Comparison of ENCODE assay signal across 8 cellular contexts in the genomic region with DNA sequence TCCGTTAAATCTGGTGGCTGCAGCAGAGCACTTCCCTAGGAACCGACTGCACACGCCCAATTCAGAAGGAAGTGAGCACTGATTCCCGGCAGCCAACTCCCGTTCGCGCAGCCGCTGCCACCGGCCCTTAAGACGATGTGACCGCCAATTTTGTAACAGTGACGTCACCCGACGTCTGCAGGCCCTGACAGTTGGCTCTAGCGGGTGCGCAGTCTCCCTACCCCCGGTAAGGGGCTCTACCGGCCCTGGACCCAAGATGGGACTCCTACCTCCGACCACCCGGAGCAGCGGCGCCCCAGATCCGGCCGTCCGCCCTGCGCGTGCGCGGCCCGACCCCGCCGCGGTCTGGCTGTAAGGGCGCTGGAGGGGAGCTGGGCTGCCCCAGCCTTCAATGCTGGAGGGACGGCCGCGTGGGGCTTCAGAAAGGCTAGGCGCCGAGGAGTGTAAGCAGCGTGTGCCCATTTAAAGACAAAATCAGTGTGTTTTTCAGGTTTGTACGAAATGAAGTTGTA. TPM values are rescaled to one million over a fixed set of nuclear protein-coding genes. Genes with fewer than 3 reads are reported as not detected.
DNase-seq lines count a peak whose midpoint lies in the region; ATAC-seq, FAIRE-seq and TF ChIP-seq lines count a peak whose summit lies in the region.

No MANE protein-coding gene starts in this region.

- no peaks in the 10 kb centered on the region for H4K20me1 ChIP-seq in H9 (ENCODE audit: control insufficient read depth, insufficient read depth, insufficient read length)

- H2BK120ac ChIP-seq in H9 (ENCODE audit: low read depth, low read length, poor library complexity, severe bottlenecking), result no peak overlapping the region

- no peak overlapping the region for H4K91ac ChIP-seq in H9 (ENCODE audit: insufficient read length, low read depth, low read length)

- H2BK15ac ChIP-seq in H9 (ENCODE audit: low read depth, low read length), result no peak overlapping the region

- H3K27me3 ChIP-seq in H9 (ENCODE audit: insufficient read depth, low read length), result no peaks in the 10 kb centered on the region

- H3K79me1 ChIP-seq in H9 (ENCODE audit: insufficient read depth, low read depth, low read length, poor library complexity, severe bottlenecking), result no peaks in the 10 kb centered on the region

- H3K56ac ChIP-seq in H9 (ENCODE audit: insufficient read length, low read depth, low read length), result no peak overlapping the region

- H3K23me2 ChIP-seq in H9 (ENCODE audit: insufficient read length, low read depth, low read length, poor library complexity, severe bottlenecking), result peaks cover 7% of the 10 kb centered on the region

- no peak overlapping the region for H2AK5ac ChIP-seq in H9 (ENCODE audit: insufficient read length, low read length)

- H3K79me2 ChIP-seq in H9 (ENCODE audit: insufficient read depth, low read length), result no peaks in the 10 kb centered on the region

- H2BK12ac ChIP-seq in H9 (ENCODE audit: insufficient read length, low read depth, low read length), result no peak overlapping the region

- no peak overlapping the region for H3T11ph ChIP-seq in H9 (ENCODE audit: low read length)

- no peak overlapping the region for H2BK5ac ChIP-seq in H9 (ENCODE audit: insufficient read length, low read length)

- H3K9me3 ChIP-seq in H9 (ENCODE audit: control insufficient read depth, low read depth, low read length), result no peaks in the 10 kb centered on the region

- peaks cover 17 to 19% of the 10 kb centered on the region in 2 experiments for H3K4me1 Mint-ChIP-seq in H9

- no peak overlapping the region for H3K14ac ChIP-seq in H9 (ENCODE audit: insufficient read depth, low read length)

- H3K27ac Mint-ChIP-seq in H9, result peak overlapping the region in 2 of 3 experiments; percentile 83 to 94; a peak in 4 of 7 replicates

- no peak overlapping the region for H2AFZ ChIP-seq in H9 (ENCODE audit: low read length)

- no peak overlapping the region for H3K23ac ChIP-seq in H9 (ENCODE audit: insufficient read length, low read depth, low read length)

- H3K4ac ChIP-seq in H9 (ENCODE audit: low read depth, low read length), result no peak overlapping the region

- H3K18ac ChIP-seq in H9 (ENCODE audit: insufficient read length, low read depth, low read length), result no peak overlapping the region

- no CpG with 5 or more reads among the region's 41 CpGs for WGBS in H9 (ENCODE audit: extremely low coverage, insufficient read length, low lambda C conversion rate)

- intact Hi-C loops in left cardiac atrium (cut with DNase I), result no loop called here

- H3K9me3 Mint-ChIP-seq in H9, result no peaks in the 10 kb centered on the region

- ATAC-seq in left cardiac atrium, result peak; percentile 93

- peak; percentile 84 for DNase-seq in H9
- peak; percentile 94 for DNase-seq in NCI-H1092 treated with DMSO at 0.1 percent for 48 hours (lab: John Stamatoyannopoulos, UW)
- DNase-seq in T follicular helper cell (ENCODE audit: low read depth), result peak; percentile 48
- peak in 54 of 56 donors; percentile 20 to 83 (median 69) for DNase-seq in amygdala (lab: John Stamatoyannopoulos, UW)
- DNase-seq in left cardiac atrium, result peak; percentile 92
- peak; percentile 78 for DNase-seq in pons (ENCODE audit: low spot score)
- DNase-seq in ureter (ENCODE audit: low spot score), result peak; percentile 82

- H3K4me2 ChIP-seq in H9 (ENCODE audit: insufficient read depth, insufficient read length, low read length), result peak overlapping the region; percentile 64

- H3K9ac ChIP-seq in H9 (ENCODE audit: extremely low read depth, insufficient read length, low read length), result no peak overlapping the region

- H3K4me1 ChIP-seq in H9 (ENCODE audit: insufficient read depth, low read length), result 0 out of 2 replicates have a peak, but pooled peaks cover 3% of the 10 kb centered on the region

- TF ChIP-seq CTCF in H9 (conservative IDR thresholded peaks at IDR 0.05), result no peak

- H3K36me3 Mint-ChIP-seq in H9 (ENCODE audit: insufficient read depth in 1 of 3, low read depth in 3 of 3), result peaks cover 9 to 41% (median 28%) of the 10 kb centered on the region in 3 experiments; a peak in 6 of 7 replicates

- H4K8ac ChIP-seq in H9 (replicated peaks; ENCODE audit: insufficient read length, low read depth, low read length), result no peak overlapping the region

- no peak overlapping the region for H2BK20ac ChIP-seq in H9 (ENCODE audit: low read depth, low read length, poor library complexity, severe bottlenecking)

- no peaks in the 10 kb centered on the region for H3K27me3 Mint-ChIP-seq in H9 (ENCODE audit: low read depth)

- H3K27ac ChIP-seq in H9 (ENCODE audit: insufficient read length, low read depth, low read length), result no peak overlapping the region

- FAIRE-seq in G401.6 (lab: Jason Lieb, UNC), result peak; percentile 92

- peak overlapping the region; percentile 70 to 83 for H3K4me3 Mint-ChIP-seq in H9

- no peak overlapping the region for H4K5ac ChIP-seq in H9 (ENCODE audit: insufficient read length, low read depth, low read length)

RNA-seq across cellular contexts. Expression of a gene that starts 19.1 kb away (rescaled TPM):
- total RNA-seq in H9 (2021), result 217 and 218 TPM in 2 replicates
- 10 to 100 TPM; 75.5 to 93.2 TPM for total RNA-seq in left cardiac atrium
- 101 TPM for total RNA-seq in ureter

RNA-seq across cellular contexts. Expression of a gene that starts 32.3 kb away (rescaled TPM):
- total RNA-seq in H9 (2021) (26.3 and 26.9 TPM in 2 replicates), left cardiac atrium (10 to 100 TPM; 14.2 to 16.7 TPM), ureter (22.8 TPM)

RNA-seq across cellular contexts. Expression of a gene that starts 42.8 kb away (rescaled TPM):
- total RNA-seq in H9 (2021), result 41.6 and 46.2 TPM in 2 replicates
- 10 to 100 TPM; 13.4 to 15.6 TPM for total RNA-seq in left cardiac atrium
- total RNA-seq in ureter, result 40.1 TPM
